1 cellular context compared by ENCODE assay signal in genomic region chr4:122576261-122577188, GRCh38.
TF ChIP-seq lines count a peak whose summit lies in the region.

No MANE protein-coding gene starts in this region.

TF ChIP-seq in K562, 482 proteins besides CTCF, POLR2A, EP300 and RAD21 (continued from another document):
- TF ChIP-seq DEAF1 (CRISPR knock-in tag; IDR thresholded peaks at IDR 0.05) (peak; percentile 74; the same call in 1 of the 2 replicates), ETS2 (tag; IDR thresholded peaks at IDR 0.05; ENCODE audit: borderline replicate concordance, poor library complexity, severe bottlenecking) (no peak), ZMIZ1 (IDR thresholded peaks at IDR 0.05; ENCODE audit: low read depth in 2 of 2, low read length in 2 of 2) (no peak), NR1H2 (CRISPR knock-in tag; IDR thresholded peaks at IDR 0.05) (no peak), HDAC2 (IDR thresholded peaks at IDR 0.05) (no peak), HDAC1 (IDR thresholded peaks at IDR 0.05) (no peak), ZNF76 (CRISPR knock-in tag; IDR thresholded peaks at IDR 0.05; ENCODE audit: borderline replicate concordance) (no peak), NR2C1 (IDR thresholded peaks at IDR 0.05) (no peak), NR2C1 (tag; IDR thresholded peaks at IDR 0.05) (no peak), U2AF1 (optimal IDR thresholded peaks at IDR 0.05; ENCODE audit: low read depth, low read length) (no peak), POLR2AphosphoS5 (IDR thresholded peaks at IDR 0.05; ENCODE audit: control insufficient read depth, insufficient read depth, low read depth, low read length) (no peak), SMC3 (conservative IDR thresholded peaks at IDR 0.05; ENCODE audit: insufficient read depth, low read depth, low read length) (peak; percentile 70), JUND (IDR thresholded peaks at IDR 0.05; ENCODE audit: borderline replicate concordance, low read depth, low read length) (no peak), JUND (tag; IDR thresholded peaks at IDR 0.05; ENCODE audit: borderline replicate concordance, low read depth, low read length) (no peak), SAP30 (IDR thresholded peaks at IDR 0.05; ENCODE audit: borderline replicate concordance, insufficient read depth, low read depth, low read length, poor library complexity, severe bottlenecking) (no peak), MCM5 (IDR thresholded peaks at IDR 0.05; ENCODE audit: low read depth) (no peak), ZNF830 (CRISPR knock-in tag; IDR thresholded peaks at IDR 0.05) (no peak)
- TF ChIP-seq, protein P1, sequence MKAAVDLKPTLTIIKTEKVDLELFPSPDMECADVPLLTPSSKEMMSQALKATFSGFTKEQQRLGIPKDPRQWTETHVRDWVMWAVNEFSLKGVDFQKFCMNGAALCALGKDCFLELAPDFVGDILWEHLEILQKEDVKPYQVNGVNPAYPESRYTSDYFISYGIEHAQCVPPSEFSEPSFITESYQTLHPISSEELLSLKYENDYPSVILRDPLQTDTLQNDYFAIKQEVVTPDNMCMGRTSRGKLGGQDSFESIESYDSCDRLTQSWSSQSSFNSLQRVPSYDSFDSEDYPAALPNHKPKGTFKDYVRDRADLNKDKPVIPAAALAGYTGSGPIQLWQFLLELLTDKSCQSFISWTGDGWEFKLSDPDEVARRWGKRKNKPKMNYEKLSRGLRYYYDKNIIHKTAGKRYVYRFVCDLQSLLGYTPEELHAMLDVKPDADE (conservative IDR thresholded peaks at IDR 0.05; ENCODE audit: control insufficient read depth, low read depth, low read length), result no peak
